11 cellular contexts compared by ENCODE assay signal in genomic region chr4:68346461-68346860, GRCh38. TPM values are rescaled to one million over a fixed set of nuclear protein-coding genes. Genes with fewer than 3 reads are reported as not detected.
DNase-seq lines count a peak whose midpoint lies in the region; ATAC-seq and TF ChIP-seq lines count a peak whose summit lies in the region.
"Had no signal": no experiment of that assay in that cellular context is flagged by ENCODE, and none has a peak within 500 bp of the region (broad histone marks: within the 10 kb centered on the region; RNA-seq: fewer than 3 reads in every experiment).

No MANE protein-coding gene starts in this region.

- no peak overlapping the region for H3K27ac ChIP-seq in CD8-positive, alpha-beta T cell (ENCODE audit: low read depth, low read length)
- no peak overlapping the region for H3K27ac ChIP-seq in Karpas-422 (ENCODE audit: low read length)
- H3K27ac ChIP-seq: left lung, SJCRH30 had no signal

- peak overlapping the region; percentile 18 for H3K27ac Mint-ChIP-seq in CD8-positive, alpha-beta T cell
- H3K27ac Mint-ChIP-seq in brain (peak overlapping the region in 1 of 5 experiments; percentile 31), Caco-2 (ENCODE audit: unreplicated experiment) (no peak overlapping the region)

- no peak for ATAC-seq in CD8-positive, alpha-beta T cell
- ATAC-seq: left lung, right cardiac atrium had no signal

- H3K36me3 Mint-ChIP-seq in CD8-positive, alpha-beta T cell: peaks cover 43% of the 10 kb centered on the region
- peaks cover 43% of the 10 kb centered on the region for H3K36me3 Mint-ChIP-seq in brain
- H3K36me3 Mint-ChIP-seq in Caco-2 (ENCODE audit: insufficient read depth, unreplicated experiment): peaks cover 22% of the 10 kb centered on the region

- H3K79me2 ChIP-seq in Karpas-422 (ENCODE audit: low read length): peaks cover 83% of the 10 kb centered on the region

- peak overlapping the region; percentile 70 for H3K4me2 ChIP-seq in Karpas-422 (ENCODE audit: low read depth, low read length, poor library complexity, severe bottlenecking)

- H3K9me3 Mint-ChIP-seq in CD8-positive, alpha-beta T cell: no peaks in the 10 kb centered on the region
- H3K9me3 Mint-ChIP-seq in brain (peaks cover 0 to 4% (median 0%) of the 10 kb centered on the region in 5 experiments), Caco-2 (ENCODE audit: unreplicated experiment) (no peaks in the 10 kb centered on the region)

- POLR2A ChIA-PET in CD8-positive, alpha-beta T cell (lab: Charles Lee): no interaction called here
- POLR2A ChIA-PET in Caco-2 (lab: Charles Lee): no interaction called here

- peaks cover 68% of the 10 kb centered on the region for H3K4me1 Mint-ChIP-seq in CD8-positive, alpha-beta T cell (ENCODE audit: low read depth)
- peaks cover 67% of the 10 kb centered on the region for H3K4me1 Mint-ChIP-seq in brain
- H3K4me1 Mint-ChIP-seq in Caco-2 (ENCODE audit: low read depth, unreplicated experiment): peaks cover 17% of the 10 kb centered on the region

- no peaks in the 10 kb centered on the region; the same call in 1 of the 2 replicates for H3K9me2 ChIP-seq in Karpas-422 (replicated peaks; ENCODE audit: insufficient read depth, low read length)

- no peaks in the 10 kb centered on the region for H3K27me3 Mint-ChIP-seq in CD8-positive, alpha-beta T cell (ENCODE audit: low read depth)
- H3K27me3 Mint-ChIP-seq in brain (peaks cover 16% of the 10 kb centered on the region), Caco-2 (ENCODE audit: insufficient read depth, unreplicated experiment) (no peaks in the 10 kb centered on the region)

- H3K9me3 ChIP-seq in CD8-positive, alpha-beta T cell (ENCODE audit: low read length): no peaks in the 10 kb centered on the region
- H3K9me3 ChIP-seq in Karpas-422 (ENCODE audit: low read length) (no peaks in the 10 kb centered on the region), Caco-2 (no peaks in the 10 kb centered on the region)
- H3K9me3 ChIP-seq: left lung, SJCRH30 had no signal

- BruUV-seq in Caco-2 (replicated peaks; lab: Mats Ljungman, UMichigan): no TSS peak

- H4K20me1 ChIP-seq in Karpas-422 (ENCODE audit: insufficient read depth, low read depth, low read length): peaks cover 60% of the 10 kb centered on the region

- H3K4me3 ChIP-seq in CD8-positive, alpha-beta T cell (ENCODE audit: low read depth, low read length): peak overlapping the region; percentile 20
- H3K4me3 ChIP-seq in Karpas-422 (ENCODE audit: low read length) (no peak overlapping the region), Caco-2 (ENCODE audit: low read depth, low read length) (no peak overlapping the region)
- H3K4me3 ChIP-seq: SJCRH30 had no signal

- H2AFZ ChIP-seq in Karpas-422 (ENCODE audit: low read length): no peak overlapping the region

- no peaks in the 10 kb centered on the region for H3K36me3 ChIP-seq in CD8-positive, alpha-beta T cell (ENCODE audit: insufficient read depth, low read length)
- H3K36me3 ChIP-seq in Karpas-422 (ENCODE audit: insufficient read depth, low read length): peaks cover 10% of the 10 kb centered on the region; the same call in 1 of the 2 replicates
- H3K36me3 ChIP-seq in Caco-2 (ENCODE audit: control insufficient read depth, insufficient read depth, low read length): no peaks in the 10 kb centered on the region
- H3K36me3 ChIP-seq: left lung had no signal

- peak overlapping the region; percentile 94 for H3K4me3 Mint-ChIP-seq in CD8-positive, alpha-beta T cell
- H3K4me3 Mint-ChIP-seq in brain: peak overlapping the region; percentile 24 to 98 (median 97)
- H3K4me3 Mint-ChIP-seq in Caco-2 (ENCODE audit: unreplicated experiment): no peak overlapping the region

- H3K27me3 ChIP-seq in CD8-positive, alpha-beta T cell (ENCODE audit: insufficient read depth, low read length): no peaks in the 10 kb centered on the region
- H3K27me3 ChIP-seq in Karpas-422 (ENCODE audit: low read length): no peaks in the 10 kb centered on the region
- H3K27me3 ChIP-seq in Caco-2 (replicated peaks; ENCODE audit: control insufficient read depth, insufficient read depth, low read length): no peaks in the 10 kb centered on the region
- H3K27me3 ChIP-seq: left lung, SJCRH30 had no signal

- no peak for TF ChIP-seq CTCF in CD8-positive, alpha-beta T cell (IDR thresholded peaks at IDR 0.05)
- TF ChIP-seq CTCF in brain (conservative IDR thresholded peaks at IDR 0.05) (no peak), Caco-2 (IDR thresholded peaks at IDR 0.05; ENCODE audit: insufficient read depth in 1 of 2, low read depth in 1 of 2, low read length in 1 of 2, severe bottlenecking in 1 of 2, unreplicated experiment in 1 of 2) (no peak)

- H3K9ac ChIP-seq in Karpas-422 (ENCODE audit: low read length): no peak overlapping the region

- intact Hi-C loops in CD8-positive, alpha-beta T cell (cut with DNase I, micrococcal nuclease): loop anchor here (5.0 to 10.0 kb wide), 3 partner anchors 34 to 802 kb away; partner anchors contain the start of genes CENPC (in 2 of the 2) and UBA6 (in 1 of the 2)
- intact Hi-C loops in Caco-2 (cut with micrococcal nuclease; ENCODE audit: unreplicated experiment): no loop called here

- no peak for DNase-seq in CD8-positive, alpha-beta T cell
- DNase-seq in Karpas-422 (no peak), kidney tubule cell (ENCODE audit: low spot score) (peak; percentile 48), Caco-2 (no peak), NCI-H146 treated with DMSO at 0.1 percent for 48 hours (lab: John Stamatoyannopoulos, UW; ENCODE audit: unreplicated experiment) (no peak), GDM1 (lab: John Stamatoyannopoulos, UW) (no peak)
- DNase-seq in stimulated activated naive CD4-positive, alpha-beta T cell treated with Interleukin-2 at 50 U/mL for 16 hours (lab: John Stamatoyannopoulos, UW): no peak
- DNase-seq: right cardiac atrium, SJCRH30 had no signal

- peaks cover 63% of the 10 kb centered on the region for H3K4me1 ChIP-seq in CD8-positive, alpha-beta T cell (ENCODE audit: insufficient read depth, low read length)
- H3K4me1 ChIP-seq in Karpas-422 (ENCODE audit: low read length): peaks cover 64% of the 10 kb centered on the region
- H3K4me1 ChIP-seq in Caco-2: peaks cover 37% of the 10 kb centered on the region

- CTCF ChIA-PET in CD8-positive, alpha-beta T cell (lab: Charles Lee): no interaction called here
- CTCF ChIA-PET in Caco-2 (lab: Charles Lee): no interaction called here

RNA-seq across cellular contexts. Expression of gene YTHDC1, which starts 3.4 kb away (rescaled TPM):
- 100 to 1,000 TPM; 392 to 396 TPM for total RNA-seq in CD8-positive, alpha-beta T cell
- 55.9 and 69.3 TPM in 2 replicates for total RNA-seq in Karpas-422 (2014; rRNA removed; shearing (Covaris generic); ENCODE audit: low replicate concordance)
- 32.7 TPM for polyA plus RNA-seq in brain (ENCODE audit: insufficient read depth, low read depth, low replicate concordance)
- 101 and 109 TPM in 2 replicates for total RNA-seq in Caco-2 (2022)
